Comparison of ENCODE assay signal across 8 cellular contexts in the genomic region with DNA sequence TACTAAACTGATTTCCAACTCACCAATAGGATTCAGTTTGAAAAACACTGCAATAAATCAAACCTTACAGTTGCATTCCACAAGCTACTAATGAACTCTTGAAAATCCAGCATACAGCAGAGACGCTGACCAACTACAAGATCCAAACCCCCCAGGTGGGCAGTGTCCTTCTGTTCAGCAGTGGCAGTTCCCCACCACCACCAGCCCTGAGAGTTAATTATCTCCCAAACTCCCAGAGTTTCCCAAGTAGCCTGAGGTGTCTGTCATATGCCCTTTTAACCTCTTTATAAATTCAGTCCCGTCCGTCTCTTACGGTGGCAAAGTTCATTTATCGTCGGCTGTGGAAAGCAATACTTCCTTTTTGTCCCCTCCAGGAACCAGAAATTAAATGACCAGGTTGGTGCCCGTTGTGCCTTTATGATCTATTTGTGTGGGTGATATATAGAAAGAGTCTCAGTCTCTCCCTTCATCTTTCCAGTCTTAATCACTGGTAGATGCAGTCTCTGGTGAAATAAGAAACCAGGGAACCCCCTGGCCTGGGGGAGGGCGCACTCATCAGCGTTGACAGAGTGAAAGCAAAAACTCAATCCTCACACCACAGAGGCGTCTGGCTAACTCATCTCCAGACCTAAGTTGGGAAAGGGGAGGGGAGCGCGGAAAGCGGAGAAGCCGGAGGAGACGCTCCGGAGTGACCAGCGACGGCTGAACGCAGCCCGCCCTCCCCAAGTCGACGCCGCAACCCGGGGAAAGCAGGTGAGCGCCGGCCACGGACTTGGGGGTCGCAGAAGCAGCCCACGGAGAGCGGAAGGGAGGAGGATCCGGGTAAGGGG. TPM values are rescaled to one million over a fixed set of nuclear protein-coding genes. Genes with fewer than 3 reads are reported as not detected.
DNase-seq lines count a peak whose midpoint lies in the region; ATAC-seq and TF ChIP-seq lines count a peak whose summit lies in the region.

No MANE protein-coding gene starts in this region.

- H3K9me3 Mint-ChIP-seq in activated naive CD8-positive, alpha-beta T cell treated with anti-CD3 and anti-CD28 coated beads, Interleukin-2, amount 50 U/mL, for 24 hours: no peaks in the 10 kb centered on the region

- no peaks in the 10 kb centered on the region for H3K27me3 Mint-ChIP-seq in activated naive CD8-positive, alpha-beta T cell treated with anti-CD3 and anti-CD28 coated beads, Interleukin-2, amount 50 U/mL, for 24 hours

- H3K9me3 ChIP-seq in left ventricle myocardium inferior (replicated peaks): no peaks in the 10 kb centered on the region
- no peaks in the 10 kb centered on the region for H3K9me3 ChIP-seq in vagina

- peak overlapping the region; percentile 99 for H3K4me3 ChIP-seq in left ventricle myocardium inferior
- peak overlapping the region; percentile 69 for H3K4me3 ChIP-seq in retinal pigment epithelial cell (ENCODE audit: low read length)
- peak overlapping the region; percentile 78 to 98 for H3K4me3 ChIP-seq in vagina

- ATAC-seq in HG03442 (IDR thresholded peaks at IDR 0.05; ENCODE audit: unreplicated experiment): peak; percentile 38
- peak; percentile 89 for ATAC-seq in activated naive CD8-positive, alpha-beta T cell treated with anti-CD3 and anti-CD28 coated beads, Interleukin-2, amount 50 U/mL, for 24 hours

- TF ChIP-seq CTCF in left ventricle myocardium inferior (IDR thresholded peaks at IDR 0.05; ENCODE audit: borderline replicate concordance) (no peak), retinal pigment epithelial cell (conservative IDR thresholded peaks at IDR 0.05; ENCODE audit: low read depth, low read length) (no peak), vagina (IDR thresholded peaks at IDR 0.05) (no peak)

- H3K36me3 Mint-ChIP-seq in activated naive CD8-positive, alpha-beta T cell treated with anti-CD3 and anti-CD28 coated beads, Interleukin-2, amount 50 U/mL, for 24 hours (ENCODE audit: low read depth): peaks cover 16% of the 10 kb centered on the region

- peaks cover 59% of the 10 kb centered on the region for H3K4me1 Mint-ChIP-seq in activated naive CD8-positive, alpha-beta T cell treated with anti-CD3 and anti-CD28 coated beads, Interleukin-2, amount 50 U/mL, for 24 hours

- H3K27ac Mint-ChIP-seq in activated naive CD8-positive, alpha-beta T cell treated with anti-CD3 and anti-CD28 coated beads, Interleukin-2, amount 50 U/mL, for 24 hours: peak overlapping the region; percentile 87

- H3K4me1 ChIP-seq in left ventricle myocardium inferior: peaks cover 90% of the 10 kb centered on the region
- peaks cover 73% of the 10 kb centered on the region for H3K4me1 ChIP-seq in vagina

- H3K4me3 Mint-ChIP-seq in activated naive CD8-positive, alpha-beta T cell treated with anti-CD3 and anti-CD28 coated beads, Interleukin-2, amount 50 U/mL, for 24 hours: peak overlapping the region; percentile 86

- H3K27me3 ChIP-seq in left ventricle myocardium inferior (ENCODE audit: low read depth) (no peaks in the 10 kb centered on the region), vagina (no peaks in the 10 kb centered on the region)

- DNase-seq in Ammon's horn (ENCODE audit: low spot score) (peak; percentile 29), SW480 (ENCODE audit: low spot score) (peak; percentile 55), left ventricle myocardium inferior (peak; percentile 30), retinal pigment epithelial cell (ENCODE audit: low read depth) (no peak), vagina (ENCODE audit: extremely low spot score in 2 of 2) (no peak)
- DNase-seq in activated naive CD8-positive, alpha-beta T cell treated with anti-CD3 and anti-CD28 coated beads, Interleukin-2, amount 50 U/mL, for 24 hours: peak; percentile 80

- TF ChIP-seq POLR2A in GM19099 (IDR thresholded peaks at IDR 0.05; ENCODE audit: extremely low read depth, insufficient read length, low read depth): peak; percentile 24
- TF ChIP-seq POLR2A in vagina (IDR thresholded peaks at IDR 0.05): no peak

- intact Hi-C loops in left ventricle myocardium inferior (cut with micrococcal nuclease) (no loop called here), vagina (cut with DNase I) (no loop called here)

- H3K27ac ChIP-seq in left ventricle myocardium inferior (replicated peaks) (peak overlapping the region; percentile 93), vagina (peak overlapping the region; percentile 88)

- H3K36me3 ChIP-seq in left ventricle myocardium inferior: no peaks in the 10 kb centered on the region
- no peaks in the 10 kb centered on the region for H3K36me3 ChIP-seq in vagina

RNA-seq across cellular contexts. Expression of a gene that starts 0.7 kb away (rescaled TPM):
- total RNA-seq in left ventricle myocardium inferior: 36.8 TPM
- total RNA-seq in vagina: 36.1 TPM

RNA-seq across cellular contexts. Expression of a gene that starts 0.8 kb away (rescaled TPM):
- total RNA-seq in left ventricle myocardium inferior (37.2 TPM), vagina (32.4 TPM)

RNA-seq across cellular contexts. Expression of a gene that starts 32.1 kb away (rescaled TPM):
- total RNA-seq in left ventricle myocardium inferior (0.25 TPM), vagina (2.0 TPM)

Comparison
In these comparisons a context has a peak if more than half of its experiments do, and no peak if none do; other contexts are left out.
1. DNase-seq: peak in Ammon's horn (single experiment), SW480 (single experiment), activated naive CD8-positive, alpha-beta T cell treated with anti-CD3 and anti-CD28 coated beads, Interleukin-2, amount 50 U/mL, for 24 hours (single experiment) and left ventricle myocardium inferior (single experiment); none in retinal pigment epithelial cell (single experiment) and vagina (0 of 2).
2. Peak in every context shown above with its lines, with median percentiles within 50 percentile points of each other: H3K4me3 ChIP-seq.